Comparison of ENCODE assay signal across 19 cellular contexts in genomic region chr12:57157588-57158173, GRCh38. TPM values are rescaled to one million over a fixed set of nuclear protein-coding genes. Genes with fewer than 3 reads are reported as not detected.
DNase-seq lines count a peak whose midpoint lies in the region; ATAC-seq, FAIRE-seq and TF ChIP-seq lines count a peak whose summit lies in the region.
"Had no signal": no experiment of that assay in that cellular context is flagged by ENCODE, and none has a peak within 500 bp of the region (broad histone marks: within the 10 kb centered on the region; RNA-seq: fewer than 3 reads in every experiment).

No MANE protein-coding gene starts in this region.

- DNase-seq in Ammon's horn (ENCODE audit: low spot score) (peak; percentile 59), Kasumi-1 (lab: John Stamatoyannopoulos, UW) (peak; percentile 10 to 58), GM12878 (ENCODE audit: low read depth, low spot score) (no peak), NCI-H1092 treated with DMSO at 0.1 percent for 48 hours (lab: John Stamatoyannopoulos, UW) (no peak), SHP77 (lab: John Stamatoyannopoulos, UW) (no peak), T1000 (lab: John Stamatoyannopoulos, UW) (no peak)
- DNase-seq: colonic mucosa, DMS79 treated with DMSO at 0.1 percent for 48 hours, NCI-H2029 treated with DMSO at 0.1 percent for 48 hours, spleen, thyroid gland had no signal

- peaks cover 4% of the 10 kb centered on the region; the same call in 1 of the 2 replicates for H3K4me1 ChIP-seq in GM12878 (ENCODE audit: control insufficient read depth, insufficient read depth, low read length)
- H3K4me1 ChIP-seq: colonic mucosa had no signal

- no peak for TF ChIP-seq RAD21 in GM12878 (IDR thresholded peaks at IDR 0.05; ENCODE audit: insufficient read depth, low read depth, low read length)

- RAD21 ChIA-PET in GM12878 (lab: Charles Lee; ENCODE audit: unreplicated experiment), result no interaction called here

- H3K4me1 Mint-ChIP-seq in nephron, result peaks cover 26% of the 10 kb centered on the region

- no peak overlapping the region for H3K4me2 ChIP-seq in GM12878 (ENCODE audit: control insufficient read depth, insufficient read depth)
- H3K4me2 ChIP-seq: KMS-11 had no signal

- no peak overlapping the region for H3K9ac ChIP-seq in GM12878 (ENCODE audit: control insufficient read depth, insufficient read depth, low read length)
- H3K9ac ChIP-seq: KMS-11 had no signal

- no peak for FAIRE-seq in GM12878 (lab: Jason Lieb, UNC)

- POLR2A ChIA-PET in GM12878 (lab: Charles Lee), result no interaction called here

- TF ChIP-seq CTCF in GM12878 (IDR thresholded peaks at IDR 0.05 in 2 of 3, conservative IDR thresholded peaks at IDR 0.05 in 1 of 3; ENCODE audit: control insufficient read depth in 2 of 3, extremely low read depth in 1 of 3, insufficient read depth in 1 of 3, low read depth in 3 of 3, low read length in 3 of 3) (no peak), nephron (IDR thresholded peaks at IDR 0.05; ENCODE audit: unreplicated experiment in 3 of 3) (no peak)

- no peak overlapping the region for H3K4me3 Mint-ChIP-seq in nephron

- no peaks in the 10 kb centered on the region for H3K9me3 ChIP-seq in GM12878 (replicated peaks; ENCODE audit: control insufficient read depth, insufficient read depth, low read length)
- H3K9me3 ChIP-seq: colonic mucosa, esophagus muscularis mucosa, neutrophil, spleen, thyroid gland had no signal

- H3K36me3 ChIP-seq in GM12878 (ENCODE audit: control insufficient read depth in 2 of 2, insufficient read depth in 2 of 2, low read length in 1 of 2), result no peaks in the 10 kb centered on the region
- H3K36me3 ChIP-seq: colonic mucosa, neutrophil had no signal

- H3K36me3 Mint-ChIP-seq in nephron (ENCODE audit: low read depth), result peaks cover 79% of the 10 kb centered on the region

- 51% methylated on average over 5 of the region's 5 CpGs for WGBS in GM12878 (ENCODE audit: insufficient coverage, insufficient replicate concordance, low lambda C conversion rate, missing lambda C conversion rate)

- H3K27me3 ChIP-seq in GM12878 (replicated peaks in 1 of 2; ENCODE audit: control insufficient read depth in 2 of 2, insufficient read depth in 2 of 2, low read length in 1 of 2), result no peaks in the 10 kb centered on the region
- H3K27me3 ChIP-seq: colonic mucosa, esophagus muscularis mucosa, thyroid gland had no signal

- H2AFZ ChIP-seq in GM12878 (ENCODE audit: control insufficient read depth, low read depth, low read length), result no peak overlapping the region

- in situ Hi-C loops in GM12878 (cut with MboI), result no loop called here

- H3K27me3 Mint-ChIP-seq in nephron (ENCODE audit: low read depth), result no peaks in the 10 kb centered on the region

- intact Hi-C loops in GM12878 (cut with micrococcal nuclease; ENCODE audit: unreplicated experiment), result no loop called here

- H3K27ac ChIP-seq in GM12878 (ENCODE audit: control insufficient read depth, insufficient read depth), result no peak overlapping the region
- H3K27ac ChIP-seq: colonic mucosa, KMS-11, neutrophil, VCaP had no signal

- SMC1A ChIA-PET in GM12878 (lab: Charles Lee; ENCODE audit: uncharacterized antibody, unreplicated experiment), result interaction anchor here (1.4 kb wide), 1 partner anchor 43 kb away, joined by 3 read pairs; no protein-coding TSS in a partner anchor

- no peaks in the 10 kb centered on the region for H4K20me1 ChIP-seq in GM12878 (ENCODE audit: control insufficient read depth, insufficient read depth)

- H3K9me3 Mint-ChIP-seq in nephron, result no peaks in the 10 kb centered on the region

- TF ChIP-seq EP300 in GM12878 (IDR thresholded peaks at IDR 0.05; ENCODE audit: borderline replicate concordance in 1 of 2, control insufficient read depth in 1 of 2, low read depth in 2 of 2, low read length in 2 of 2), result no peak

- ATAC-seq in GM12878 (no peak), GM21360 (IDR thresholded peaks at IDR 0.05; ENCODE audit: unreplicated experiment) (no peak)

- TF ChIP-seq POLR2A in GM12878 (IDR thresholded peaks at IDR 0.05; ENCODE audit: low read depth, low read length), result no peak

- CTCF ChIA-PET in GM12878 (lab: Yijun Ruan, JAX), result interaction anchor here (0.9 to 1.2 kb wide), 3 partner anchors 18 to 25 kb away, joined by 3 read pairs; no protein-coding TSS in a partner anchor

- peak overlapping the region; percentile 24 to 76 (median 74) for H3K27ac Mint-ChIP-seq in nephron

- no peak overlapping the region for H3K4me3 ChIP-seq in GM12878
- H3K4me3 ChIP-seq: colonic mucosa, esophagus muscularis mucosa, spleen, thyroid gland had no signal

- H3K79me2 ChIP-seq in GM12878 (ENCODE audit: control insufficient read depth, insufficient read depth, low read length), result no peaks in the 10 kb centered on the region

- no TSS peak for BruUV-seq in GM12878 (replicated peaks; lab: Mats Ljungman, UMichigan)

RNA-seq across cellular contexts. Expression of gene LRP1-AS, which starts 10.3 kb away (rescaled TPM):
- not detected in 2 replicates for total RNA-seq in GM12878 (2013; cell fraction: nucleolus; rRNA removed)
- not detected in 2 replicates for total RNA-seq in GM12878 (2014; rRNA removed)
- not detected in 2 replicates for total RNA-seq in GM12878 (2014; rRNA removed; fragmentation: Illumina TruSeq; extraction: Trizol)
- not detected in 2 replicates for total RNA-seq in GM12878 (2021)
- polyA plus RNA-seq in GM12878 (2011; ENCODE audit: low read depth), result not detected
- not detected in 2 replicates for polyA plus RNA-seq in GM12878 (2011; rRNA removed)
- polyA plus RNA-seq in GM12878 (2011; cell fraction: cytosol; rRNA removed), result not detected in 2 replicates
- polyA plus RNA-seq in GM12878 (2011; cell fraction: nucleus; rRNA removed), result not detected in 2 replicates
- not detected in 2 replicates for polyA plus RNA-seq in GM12878 (2012)
- not detected in 2 replicates for polyA plus RNA-seq in GM12878 (2014; fragmentation: Illumina TruSeq; extraction: Trizol)
- polyA plus RNA-seq in GM12878 (2014; fragmentation: Nextera tagmentation; extraction: Ambion mirVana), result not detected
- not detected in 2 replicates for polyA plus RNA-seq in GM12878 (2014; rRNA removed)
- not detected for polyA plus RNA-seq in GM12878 (2016; fragmentation: Nextera tagmentation; extraction: Ambion mirVana)
- not detected in 2 replicates for polyA minus RNA-seq in GM12878 (2011; rRNA and poly(A)+ RNA removed)
- polyA minus RNA-seq in GM12878 (2011; cell fraction: cytosol; rRNA and poly(A)+ RNA removed), result not detected in 2 replicates
- polyA minus RNA-seq in GM12878 (2011; cell fraction: nucleus; rRNA and poly(A)+ RNA removed), result not detected in 2 replicates
- total RNA-seq: colonic mucosa, esophagus muscularis mucosa, liver, spleen, thyroid gland had no signal
- polyA plus RNA-seq: adipose tissue, liver, spleen had no signal

RNA-seq across cellular contexts. Expression of gene LRP1, which starts 29.4 kb away (rescaled TPM):
- 6.0 and 6.8 TPM in 2 replicates for total RNA-seq in GM12878 (2013; cell fraction: nucleolus; rRNA removed)
- total RNA-seq in GM12878 (2014; rRNA removed), result under 0.01 and 0.05 TPM in 2 replicates
- 0.05 and 0.18 TPM in 2 replicates for total RNA-seq in GM12878 (2014; rRNA removed; fragmentation: Illumina TruSeq; extraction: Trizol)
- total RNA-seq in GM12878 (2021), result 0.93 and 1.1 TPM in 2 replicates
- 0.51 TPM for polyA plus RNA-seq in GM12878 (2011; ENCODE audit: low read depth)
- polyA plus RNA-seq in GM12878 (2011; rRNA removed), result 0.24 TPM in 2 replicates
- 0.48 and 0.57 TPM in 2 replicates for polyA plus RNA-seq in GM12878 (2011; cell fraction: cytosol; rRNA removed)
- polyA plus RNA-seq in GM12878 (2011; cell fraction: nucleus; rRNA removed), result 2.5 and 3.3 TPM in 2 replicates
- polyA plus RNA-seq in GM12878 (2012), result 1.2 and 1.4 TPM in 2 replicates
- 0.03 and 0.07 TPM in 2 replicates for polyA plus RNA-seq in GM12878 (2014; fragmentation: Illumina TruSeq; extraction: Trizol)
- polyA plus RNA-seq in GM12878 (2014; fragmentation: Nextera tagmentation; extraction: Ambion mirVana), result not detected
- 0.09 and 0.29 TPM in 2 replicates for polyA plus RNA-seq in GM12878 (2014; rRNA removed)
- polyA plus RNA-seq in GM12878 (2016; fragmentation: Nextera tagmentation; extraction: Ambion mirVana), result under 1 TPM; 0.23 to 0.28 TPM
- 1.8 TPM in 2 replicates for polyA minus RNA-seq in GM12878 (2011; rRNA and poly(A)+ RNA removed)
- polyA minus RNA-seq in GM12878 (2011; cell fraction: cytosol; rRNA and poly(A)+ RNA removed), result 2.2 and 3.1 TPM in 2 replicates
- polyA minus RNA-seq in GM12878 (2011; cell fraction: nucleus; rRNA and poly(A)+ RNA removed), result 1.6 and 3.1 TPM in 2 replicates

RNA-seq across cellular contexts. Expression of gene STAT6, which starts 46.5 kb away (rescaled TPM):
- total RNA-seq in GM12878 (2013; cell fraction: nucleolus; rRNA removed), result 219 and 234 TPM in 2 replicates
- 100 and 101 TPM in 2 replicates for total RNA-seq in GM12878 (2014; rRNA removed)
- total RNA-seq in GM12878 (2014; rRNA removed; fragmentation: Illumina TruSeq; extraction: Trizol), result 79.0 and 79.9 TPM in 2 replicates
- total RNA-seq in GM12878 (2021), result 146 and 163 TPM in 2 replicates
- polyA plus RNA-seq in GM12878 (2011; ENCODE audit: low read depth), result 92.2 TPM
- polyA plus RNA-seq in GM12878 (2011; rRNA removed), result 107 and 176 TPM in 2 replicates
- 210 and 211 TPM in 2 replicates for polyA plus RNA-seq in GM12878 (2011; cell fraction: cytosol; rRNA removed)
- 576 and 633 TPM in 2 replicates for polyA plus RNA-seq in GM12878 (2011; cell fraction: nucleus; rRNA removed)
- polyA plus RNA-seq in GM12878 (2012), result 137 and 138 TPM in 2 replicates
- 161 and 168 TPM in 2 replicates for polyA plus RNA-seq in GM12878 (2014; fragmentation: Illumina TruSeq; extraction: Trizol)
- polyA plus RNA-seq in GM12878 (2014; fragmentation: Nextera tagmentation; extraction: Ambion mirVana), result 10 to 100 TPM; 14.2 to 17.3 TPM
- 153 and 157 TPM in 2 replicates for polyA plus RNA-seq in GM12878 (2014; rRNA removed)
- 10 to 100 TPM; 61.0 to 63.3 TPM for polyA plus RNA-seq in GM12878 (2016; fragmentation: Nextera tagmentation; extraction: Ambion mirVana)
- 146 and 216 TPM in 2 replicates for polyA minus RNA-seq in GM12878 (2011; rRNA and poly(A)+ RNA removed)
- 57.9 and 72.7 TPM in 2 replicates for polyA minus RNA-seq in GM12878 (2011; cell fraction: cytosol; rRNA and poly(A)+ RNA removed)
- 75.9 and 146 TPM in 2 replicates for polyA minus RNA-seq in GM12878 (2011; cell fraction: nucleus; rRNA and poly(A)+ RNA removed)

RNA-seq across cellular contexts. Expression of gene NXPH4, which starts 58.9 kb away (rescaled TPM):
- 0.48 TPM in 1 of 2 replicates, not detected in the other for total RNA-seq in GM12878 (2013; cell fraction: nucleolus; rRNA removed)
- total RNA-seq in GM12878 (2014; rRNA removed), result not detected in 2 replicates
- total RNA-seq in GM12878 (2014; rRNA removed; fragmentation: Illumina TruSeq; extraction: Trizol), result not detected in 2 replicates
- total RNA-seq in GM12878 (2021), result 0.19 and 0.26 TPM in 2 replicates
- not detected for polyA plus RNA-seq in GM12878 (2011; ENCODE audit: low read depth)
- polyA plus RNA-seq in GM12878 (2011; rRNA removed), result not detected in 2 replicates
- 0.12 TPM in 1 of 2 replicates, not detected in the other for polyA plus RNA-seq in GM12878 (2011; cell fraction: cytosol; rRNA removed)
- polyA plus RNA-seq in GM12878 (2011; cell fraction: nucleus; rRNA removed), result 0.29 and 0.58 TPM in 2 replicates
- 0.46 and 0.54 TPM in 2 replicates for polyA plus RNA-seq in GM12878 (2012)
- polyA plus RNA-seq in GM12878 (2014; fragmentation: Illumina TruSeq; extraction: Trizol), result 0.03 TPM in 1 of 2 replicates, not detected in the other
- not detected for polyA plus RNA-seq in GM12878 (2014; fragmentation: Nextera tagmentation; extraction: Ambion mirVana)
- polyA plus RNA-seq in GM12878 (2014; rRNA removed), result not detected in 2 replicates
- not detected for polyA plus RNA-seq in GM12878 (2016; fragmentation: Nextera tagmentation; extraction: Ambion mirVana)
- not detected in 2 replicates for polyA minus RNA-seq in GM12878 (2011; rRNA and poly(A)+ RNA removed)
- not detected in 2 replicates for polyA minus RNA-seq in GM12878 (2011; cell fraction: cytosol; rRNA and poly(A)+ RNA removed)
- polyA minus RNA-seq in GM12878 (2011; cell fraction: nucleus; rRNA and poly(A)+ RNA removed), result not detected in 2 replicates
- total RNA-seq: esophagus muscularis mucosa, liver had no signal

Comparison
In these comparisons a context has a peak if more than half of its experiments do, and no peak if none do; other contexts are left out.
1. DNase-seq: peak in Ammon's horn (single experiment) and Kasumi-1 (2 of 2); none in GM12878 (single experiment), NCI-H1092 treated with DMSO at 0.1 percent for 48 hours (single experiment), SHP77 (0 of 2) and T1000 (single experiment).